23 cellular contexts compared by ENCODE assay signal in the genomic region with DNA sequence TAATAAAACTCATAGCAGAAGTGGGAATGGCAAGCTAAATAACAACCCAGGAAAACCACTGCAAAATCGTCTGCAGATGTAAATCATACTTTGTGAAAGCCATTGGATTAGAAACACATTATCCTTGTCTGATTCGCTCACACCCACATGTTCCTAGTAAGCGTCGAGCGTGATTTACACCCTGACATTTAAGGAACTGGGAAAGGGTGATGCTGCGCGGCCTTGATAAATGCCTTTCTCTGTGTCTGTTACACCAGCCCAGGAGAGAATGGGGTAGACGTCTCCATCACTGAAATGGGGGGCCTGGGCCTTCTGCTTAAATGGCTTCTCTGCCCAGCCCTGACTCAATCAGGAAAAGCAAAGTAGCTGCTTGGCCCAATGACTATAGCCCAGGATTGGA.
"Had no signal": no experiment of that assay in that cellular context is flagged by ENCODE, and none has a peak within 500 bp of the region (broad histone marks: within the 10 kb centered on the region; RNA-seq: fewer than 3 reads in every experiment).

No MANE protein-coding gene starts in this region.

- H3K36me3 Mint-ChIP-seq: activated naive CD8-positive, alpha-beta T cell; T-cell had no signal

- ATAC-seq: activated CD4-positive, alpha-beta T cell treated with anti-CD3 and anti-CD28 coated beads for 36 hours; activated T-helper 17 cell treated with anti-CD3 and anti-CD28 coated beads, Interleukin-2, amount 50 U/mL, for 72 hours; T-cell had no signal

- H3K27ac ChIP-seq: breast epithelium, KMS-11 had no signal

- H3K9me3 ChIP-seq: breast epithelium had no signal

- H3K4me3 ChIP-seq: breast epithelium had no signal

- H3K4me3 Mint-ChIP-seq: activated CD4-positive, alpha-beta memory T cell treated with anti-CD3 and anti-CD28 coated beads, Interleukin-2, amount 10 ng/mL, durations not matched to agents 7 days and 5 days; activated CD4-positive, alpha-beta T cell treated with anti-CD3 and anti-CD28 coated beads for 36 hours; activated naive CD4-positive, alpha-beta T cell treated with anti-CD3 and anti-CD28 coated beads for 36 hours; activated naive CD8-positive, alpha-beta T cell; activated T-helper 17 cell treated with anti-CD3 and anti-CD28 coated beads, Interleukin-2, amount 50 U/mL, for 72 hours; T-cell had no signal

- DNase-seq: activated CD4-positive, alpha-beta memory T cell treated with anti-CD3 and anti-CD28 coated beads, Interleukin-2, amount 10 ng/mL, durations not matched to agents 7 days and 5 days; activated CD4-positive, alpha-beta T cell treated with anti-CD3 and anti-CD28 coated beads for 36 hours; activated CD4-positive, alpha-beta T cell treated with anti-CD3 and anti-CD28 coated beads, Interleukin-2, amount 50 U/mL, for 1 hour; activated CD4-positive, CD25-positive, alpha-beta regulatory T cell; activated gamma-delta T cell; activated naive CD4-positive, alpha-beta T cell treated with anti-CD3 and anti-CD28 coated beads for 36 hours; activated T-cell treated with anti-CD3 and anti-CD28 coated beads for 4 hours; activated T-cell treated with anti-CD3 and anti-CD28 coated beads, Interleukin-2, amount 50 U/mL, for 48 hours; central memory CD4-positive, alpha-beta T cell; NCI-H1092 treated with DMSO at 0.1 percent for 48 hours; NCI-H1417 treated with DMSO at 0.1 percent for 48 hours; NCI-H1694; NCI-H2029 treated with DMSO at 0.1 percent for 48 hours; NCI-H524; NCI-H748 treated with DMSO at 0.1 percent for 48 hours; SIG-M5; T-cell; T-helper 2 cell; T1000 had no signal

- H3K27me3 Mint-ChIP-seq: activated CD4-positive, alpha-beta memory T cell treated with anti-CD3 and anti-CD28 coated beads, Interleukin-2, amount 10 ng/mL, durations not matched to agents 7 days and 5 days; activated T-helper 17 cell treated with anti-CD3 and anti-CD28 coated beads, Interleukin-2, amount 50 U/mL, for 72 hours had no signal

- H3K4me1 Mint-ChIP-seq: activated CD4-positive, alpha-beta memory T cell treated with anti-CD3 and anti-CD28 coated beads, Interleukin-2, amount 10 ng/mL, durations not matched to agents 7 days and 5 days; activated CD4-positive, alpha-beta T cell treated with anti-CD3 and anti-CD28 coated beads for 36 hours; activated T-helper 17 cell treated with anti-CD3 and anti-CD28 coated beads, Interleukin-2, amount 50 U/mL, for 72 hours; T-cell had no signal

- H3K36me3 ChIP-seq: breast epithelium had no signal

- H3K4me1 ChIP-seq: breast epithelium had no signal

- H3K9me3 Mint-ChIP-seq: activated CD4-positive, alpha-beta memory T cell treated with anti-CD3 and anti-CD28 coated beads, Interleukin-2, amount 10 ng/mL, durations not matched to agents 7 days and 5 days; activated T-helper 17 cell treated with anti-CD3 and anti-CD28 coated beads, Interleukin-2, amount 50 U/mL, for 72 hours had no signal

- H3K27ac Mint-ChIP-seq: activated CD4-positive, alpha-beta memory T cell treated with anti-CD3 and anti-CD28 coated beads, Interleukin-2, amount 10 ng/mL, durations not matched to agents 7 days and 5 days; activated CD4-positive, alpha-beta T cell treated with anti-CD3 and anti-CD28 coated beads for 36 hours; activated naive CD4-positive, alpha-beta T cell treated with anti-CD3 and anti-CD28 coated beads for 36 hours; activated naive CD8-positive, alpha-beta T cell; activated T-helper 17 cell treated with anti-CD3 and anti-CD28 coated beads, Interleukin-2, amount 50 U/mL, for 72 hours; T-cell had no signal
